ENCODE assay signal across 1 cellular context in genomic region chr1:202234331-202235002, GRCh38.
TF ChIP-seq lines count a peak whose summit lies in the region.

No MANE protein-coding gene starts in this region.

TF ChIP-seq in HEK293, 187 proteins besides CTCF, POLR2A, EP300 and RAD21 (continued from another document):
- TF ChIP-seq ZNF639 (tag by site-specific recombination; IDR thresholded peaks at IDR 0.05), result 0 out of 2 replicates have a peak, but pooled peaks have one; percentile 22
- TF ChIP-seq ZSCAN30 (tag by site-specific recombination; IDR thresholded peaks at IDR 0.05), result no peak
- peak; percentile 62; the same call in 1 of the 2 replicates for TF ChIP-seq ZNF341 (tag by site-specific recombination; IDR thresholded peaks at IDR 0.05; ENCODE audit: low read depth)
- TF ChIP-seq ZNF692 (tag by site-specific recombination; IDR thresholded peaks at IDR 0.05), result no peak
- TF ChIP-seq ZNF184 (tag by site-specific recombination; IDR thresholded peaks at IDR 0.05), result 0 out of 2 replicates have a peak, but pooled peaks have one; percentile 53
- peak; percentile 43; the same call in 1 of the 2 replicates for TF ChIP-seq ZBTB21 (tag by site-specific recombination; IDR thresholded peaks at IDR 0.05)
- peak; percentile 61; the same call in 1 of the 2 replicates for TF ChIP-seq IKZF3 (tag by site-specific recombination; IDR thresholded peaks at IDR 0.05)
- TF ChIP-seq, protein P1, sequence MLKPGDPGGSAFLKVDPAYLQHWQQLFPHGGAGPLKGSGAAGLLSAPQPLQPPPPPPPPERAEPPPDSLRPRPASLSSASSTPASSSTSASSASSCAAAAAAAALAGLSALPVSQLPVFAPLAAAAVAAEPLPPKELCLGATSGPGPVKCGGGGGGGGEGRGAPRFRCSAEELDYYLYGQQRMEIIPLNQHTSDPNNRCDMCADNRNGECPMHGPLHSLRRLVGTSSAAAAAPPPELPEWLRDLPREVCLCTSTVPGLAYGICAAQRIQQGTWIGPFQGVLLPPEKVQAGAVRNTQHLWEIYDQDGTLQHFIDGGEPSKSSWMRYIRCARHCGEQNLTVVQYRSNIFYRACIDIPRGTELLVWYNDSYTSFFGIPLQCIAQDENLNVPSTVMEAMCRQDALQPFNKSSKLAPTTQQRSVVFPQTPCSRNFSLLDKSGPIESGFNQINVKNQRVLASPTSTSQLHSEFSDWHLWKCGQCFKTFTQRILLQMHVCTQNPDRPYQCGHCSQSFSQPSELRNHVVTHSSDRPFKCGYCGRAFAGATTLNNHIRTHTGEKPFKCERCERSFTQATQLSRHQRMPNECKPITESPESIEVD (tag by site-specific recombination; IDR thresholded peaks at IDR 0.05), result no peak
- TF ChIP-seq MEIS1 (CRISPR knock-in tag; IDR thresholded peaks at IDR 0.05; ENCODE audit: borderline replicate concordance), result no peak
- peak; percentile 85 for TF ChIP-seq OSR2 (tag by site-specific recombination; IDR thresholded peaks at IDR 0.05)
- peak; percentile 36; the same call in 1 of the 2 replicates for TF ChIP-seq ZBTB8A (tag by site-specific recombination; IDR thresholded peaks at IDR 0.05)
- no peak for TF ChIP-seq ZNF791 (tag by site-specific recombination; IDR thresholded peaks at IDR 0.05)
- TF ChIP-seq ZNF366 (tag by site-specific recombination; conservative IDR thresholded peaks at IDR 0.05), result peak; percentile 91
- TF ChIP-seq ZBTB48 (tag by site-specific recombination; IDR thresholded peaks at IDR 0.05), result peak; percentile 59; the same call in 1 of the 2 replicates
- TF ChIP-seq ZNF2 (tag by site-specific recombination; IDR thresholded peaks at IDR 0.05), result no peak
- no peak for TF ChIP-seq ZNF112 (tag by site-specific recombination; IDR thresholded peaks at IDR 0.05)
- TF ChIP-seq ZBTB17 (tag by site-specific recombination; IDR thresholded peaks at IDR 0.05), result peak; percentile 66
- TF ChIP-seq ZNF660 (tag by site-specific recombination; IDR thresholded peaks at IDR 0.05), result peak; percentile 88
- TF ChIP-seq MZF1 (tag by site-specific recombination; IDR thresholded peaks at IDR 0.05; ENCODE audit: borderline replicate concordance), result peak; percentile 95; the same call in 1 of the 2 replicates
- TF ChIP-seq ZNF132 (tag by site-specific recombination; IDR thresholded peaks at IDR 0.05; ENCODE audit: borderline replicate concordance), result peak; percentile 64; the same call in 1 of the 2 replicates
- peak; percentile 41; the same call in 1 of the 2 replicates for TF ChIP-seq ZNF629 (tag by site-specific recombination; IDR thresholded peaks at IDR 0.05)
- TF ChIP-seq PRDM10 (tag by site-specific recombination; IDR thresholded peaks at IDR 0.05), result peak; percentile 63
- TF ChIP-seq, protein P2, sequence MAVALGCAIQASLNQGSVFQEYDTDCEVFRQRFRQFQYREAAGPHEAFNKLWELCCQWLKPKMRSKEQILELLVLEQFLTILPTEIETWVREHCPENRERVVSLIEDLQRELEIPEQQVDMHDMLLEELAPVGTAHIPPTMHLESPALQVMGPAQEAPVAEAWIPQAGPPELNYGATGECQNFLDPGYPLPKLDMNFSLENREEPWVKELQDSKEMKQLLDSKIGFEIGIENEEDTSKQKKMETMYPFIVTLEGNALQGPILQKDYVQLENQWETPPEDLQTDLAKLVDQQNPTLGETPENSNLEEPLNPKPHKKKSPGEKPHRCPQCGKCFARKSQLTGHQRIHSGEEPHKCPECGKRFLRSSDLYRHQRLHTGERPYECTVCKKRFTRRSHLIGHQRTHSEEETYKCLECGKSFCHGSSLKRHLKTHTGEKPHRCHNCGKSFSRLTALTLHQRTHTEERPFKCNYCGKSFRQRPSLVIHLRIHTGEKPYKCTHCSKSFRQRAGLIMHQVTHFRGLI (tag by site-specific recombination; IDR thresholded peaks at IDR 0.05), result no peak; the same call in 1 of the 2 replicates
- TF ChIP-seq, protein P3, sequence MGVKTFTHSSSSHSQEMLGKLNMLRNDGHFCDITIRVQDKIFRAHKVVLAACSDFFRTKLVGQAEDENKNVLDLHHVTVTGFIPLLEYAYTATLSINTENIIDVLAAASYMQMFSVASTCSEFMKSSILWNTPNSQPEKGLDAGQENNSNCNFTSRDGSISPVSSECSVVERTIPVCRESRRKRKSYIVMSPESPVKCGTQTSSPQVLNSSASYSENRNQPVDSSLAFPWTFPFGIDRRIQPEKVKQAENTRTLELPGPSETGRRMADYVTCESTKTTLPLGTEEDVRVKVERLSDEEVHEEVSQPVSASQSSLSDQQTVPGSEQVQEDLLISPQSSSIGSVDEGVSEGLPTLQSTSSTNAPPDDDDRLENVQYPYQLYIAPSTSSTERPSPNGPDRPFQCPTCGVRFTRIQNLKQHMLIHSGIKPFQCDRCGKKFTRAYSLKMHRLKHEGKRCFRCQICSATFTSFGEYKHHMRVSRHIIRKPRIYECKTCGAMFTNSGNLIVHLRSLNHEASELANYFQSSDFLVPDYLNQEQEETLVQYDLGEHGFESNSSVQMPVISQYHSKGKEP (tag by site-specific recombination; IDR thresholded peaks at IDR 0.05), result peak; percentile 40; the same call in 1 of the 2 replicates
